ENCODE assay signal across 29 cellular contexts in genomic region chr1:153860285-153860684, GRCh38.
"Had no signal": no experiment of that assay in that cellular context is flagged by ENCODE, and none has a peak within 500 bp of the region (broad histone marks: within the 10 kb centered on the region; RNA-seq: fewer than 3 reads in every experiment).

No MANE protein-coding gene starts in this region.

- H3K27ac Mint-ChIP-seq: activated naive CD8-positive, alpha-beta T cell treated with anti-CD3 and anti-CD28 coated beads for 36 hours; T-helper 2 cell treated with Interferon-gamma antibody and Interleukin-4, amounts not matched to agents 5 μg/mL and 100 μg/mL, for 36 hours had no signal

- H3K36me3 ChIP-seq: brain microvascular endothelial cell, SJCRH30 had no signal

- H3K27ac ChIP-seq: brain microvascular endothelial cell, SJCRH30, SK-N-MC had no signal

- H3K4me1 ChIP-seq: SJCRH30 had no signal

- H3K9me3 Mint-ChIP-seq: activated B cell treated with CpG ODN at 0.5 μM for 24 hours; activated CD8-positive, alpha-beta T cell treated with anti-CD3 and anti-CD28 coated beads for 36 hours; activated naive CD8-positive, alpha-beta T cell treated with anti-CD3 and anti-CD28 coated beads for 36 hours; activated T-helper 1 cell treated with anti-CD3 and anti-CD28 coated beads, Interleukin-12 subunit alpha, Interleukin-12 subunit beta, Interleukin-2, Interleukin-4 antibody, amounts not matched to agents 30 ng/mL and 10 ng/mL and 1 ng/mL, durations not matched to agents 14 hours and 24 hours and 36 hours; T-helper 2 cell treated with Interferon-gamma antibody and Interleukin-4, amounts not matched to agents 5 μg/mL and 100 μg/mL, for 36 hours had no signal

- H3K27me3 Mint-ChIP-seq: activated B cell treated with CpG ODN at 0.5 μM for 24 hours; activated CD8-positive, alpha-beta T cell treated with anti-CD3 and anti-CD28 coated beads for 36 hours; activated naive CD8-positive, alpha-beta T cell treated with anti-CD3 and anti-CD28 coated beads for 36 hours had no signal

- ATAC-seq: activated CD8-positive, alpha-beta T cell treated with anti-CD3 and anti-CD28 coated beads for 36 hours; Panc1 had no signal

- H3K4me3 ChIP-seq: SJCRH30, SK-N-MC had no signal

- DNase-seq: activated B cell treated with CpG ODN at 0.5 μM for 24 hours; activated CD4-positive, alpha-beta T cell treated with anti-CD3 and anti-CD28 coated beads for 4 hours; activated CD4-positive, alpha-beta T cell treated with anti-CD3 and anti-CD28 coated beads, Interleukin-2, amount 50 U/mL, for 4 hours; activated CD4-positive, CD25-positive, alpha-beta regulatory T cell treated with anti-CD3 and anti-CD28 coated beads, Interleukin-2, amount 50 U/mL, for 72 hours; activated CD8-positive, alpha-beta T cell treated with anti-CD3 and anti-CD28 coated beads for 36 hours; activated gamma-delta T cell treated with Interleukin-2 at 50 U/mL for 16 hours; activated naive CD4-positive, alpha-beta T cell treated with anti-CD3 and anti-CD28 coated beads, Interleukin-2, amount 50 U/mL, for 16 hours; activated naive CD8-positive, alpha-beta T cell treated with anti-CD3 and anti-CD28 coated beads for 36 hours; activated T-cell treated with anti-CD3 and anti-CD28 coated beads, Interleukin-2, amount 50 U/mL, for 1 hour; amniotic stem cell; brain microvascular endothelial cell; central memory CD4-positive, alpha-beta T cell; NCI-H1092 treated with DMSO at 0.1 percent for 48 hours; NCI-H1417; NCI-H146; NCI-H187; NCI-H2081; NCI-H2171 treated with DMSO at 0.1 percent for 48 hours; NCI-H2227 treated with DMSO at 0.1 percent for 48 hours; NCI-H446; NCI-H510A treated with DMSO at 0.1 percent for 48 hours; NCI-H526 treated with DMSO at 0.1 percent for 48 hours; NCI-H82; SHP77; SJCRH30 had no signal

- H3K9me3 ChIP-seq: SJCRH30 had no signal

- H3K4me3 Mint-ChIP-seq: activated B cell treated with CpG ODN at 0.5 μM for 24 hours; activated CD8-positive, alpha-beta T cell treated with anti-CD3 and anti-CD28 coated beads for 36 hours; activated naive CD8-positive, alpha-beta T cell treated with anti-CD3 and anti-CD28 coated beads for 36 hours; activated T-helper 1 cell treated with anti-CD3 and anti-CD28 coated beads, Interleukin-12 subunit alpha, Interleukin-12 subunit beta, Interleukin-2, Interleukin-4 antibody, amounts not matched to agents 30 ng/mL and 10 ng/mL and 1 ng/mL, durations not matched to agents 14 hours and 24 hours and 36 hours; T-helper 2 cell treated with Interferon-gamma antibody and Interleukin-4, amounts not matched to agents 5 μg/mL and 100 μg/mL, for 36 hours had no signal

- H3K27me3 ChIP-seq: brain microvascular endothelial cell, SJCRH30 had no signal
